11 cellular contexts compared by ENCODE assay signal in genomic region chr17:47305302-47305923, GRCh38. TPM values are rescaled to one million over a fixed set of nuclear protein-coding genes. Genes with fewer than 3 reads are reported as not detected.
DNase-seq lines count a peak whose midpoint lies in the region; ATAC-seq, FAIRE-seq and TF ChIP-seq lines count a peak whose summit lies in the region.
"Had no signal": no experiment of that assay in that cellular context is flagged by ENCODE, and none has a peak within 500 bp of the region (broad histone marks: within the 10 kb centered on the region; RNA-seq: fewer than 3 reads in every experiment).

No MANE protein-coding gene starts in this region.

- H3K36me3 Mint-ChIP-seq in nephron progenitor cell (ENCODE audit: low read depth), result no peaks in the 10 kb centered on the region

- ATAC-seq in pancreas (peak; percentile 69 to 81 (median 78)), HG03095 (IDR thresholded peaks at IDR 0.05; ENCODE audit: unreplicated experiment) (no peak), HG03196 (IDR thresholded peaks at IDR 0.05; ENCODE audit: unreplicated experiment) (no peak)
- ATAC-seq: stimulated activated memory B cell treated with anti-CD40 and anti-IgM and Interleukin-4, amounts not matched to agents 10 μg/mL and 1 μg/mL and 100 μg/mL, for 72 hours had no signal

- H3K4me1 ChIP-seq in pancreas, result no peaks in the 10 kb centered on the region

- DNase-seq in BJ (ENCODE audit: low read depth), result peak; percentile 89
- DNase-seq in RKO (ENCODE audit: low spot score), result peak; percentile 14
- DNase-seq in epithelial cell of prostate (ENCODE audit: low read depth, low spot score), result peak; percentile 51
- DNase-seq in pancreas, result peak in 1 of 6 donors; percentile 22
- no peak for DNase-seq in nephron progenitor cell
- no peak for DNase-seq in NCI-H524 treated with DMSO at 0.1 percent for 48 hours (lab: John Stamatoyannopoulos, UW)
- DNase-seq: activated T-cell treated with anti-CD3 and anti-CD28 coated beads, Interleukin-2, amount 50 U/mL, for 4 hours; NCI-H526 treated with DMSO at 0.1 percent for 48 hours had no signal

- TF ChIP-seq CTCF in BJ (IDR thresholded peaks at IDR 0.05; ENCODE audit: insufficient read depth, low read depth, low read length) (no peak), pancreas (IDR thresholded peaks at IDR 0.05) (no peak), nephron progenitor cell (IDR thresholded peaks at IDR 0.05) (no peak)

- no peak overlapping the region for H3K4me3 ChIP-seq in BJ (ENCODE audit: low read depth, low read length)
- H3K4me3 ChIP-seq in pancreas, result no peak overlapping the region

- H3K4me3 Mint-ChIP-seq in nephron progenitor cell, result no peak overlapping the region
- H3K4me3 Mint-ChIP-seq: activated T-cell treated with anti-CD3 and anti-CD28 coated beads, Interleukin-2, amount 50 U/mL, for 4 hours; stimulated activated memory B cell treated with anti-CD40 and anti-IgM and Interleukin-4, amounts not matched to agents 10 μg/mL and 1 μg/mL and 100 μg/mL, for 72 hours had no signal

- WGBS in pancreas, 2 donors, result 43 to 51% methylated on average over 4 of the region's 4 CpGs

- H3K27ac Mint-ChIP-seq in nephron progenitor cell, result no peak overlapping the region
- H3K27ac Mint-ChIP-seq: stimulated activated memory B cell treated with anti-CD40 and anti-IgM and Interleukin-4, amounts not matched to agents 10 μg/mL and 1 μg/mL and 100 μg/mL, for 72 hours had no signal

- no peak for FAIRE-seq in pancreas (lab: Jason Lieb, UNC)

- H3K27ac ChIP-seq in epithelial cell of prostate (peak overlapping the region; percentile 45), pancreas (peak overlapping the region in 1 of 4 donors; percentile 29)

- no peaks in the 10 kb centered on the region for H3K9me3 ChIP-seq in pancreas

- CTCF ChIA-PET in BJ (lab: Yijun Ruan, JAX), result interaction anchor here (0.6 to 2.5 kb wide), 7 partner anchors 10 to 673 kb away, joined by 3 to 13 read pairs (median 3); partner anchors contain the start of gene EFCAB13

- intact Hi-C loops in pancreas (cut with DNase I), result no loop called here

- no peaks in the 10 kb centered on the region for H3K36me3 ChIP-seq in BJ (ENCODE audit: control insufficient read depth, insufficient read depth, low read length)
- H3K36me3 ChIP-seq in pancreas, result no peaks in the 10 kb centered on the region

- peaks cover 6% of the 10 kb centered on the region for H3K27me3 Mint-ChIP-seq in nephron progenitor cell (ENCODE audit: low read depth, poor library complexity)
- H3K27me3 Mint-ChIP-seq: stimulated activated memory B cell treated with anti-CD40 and anti-IgM and Interleukin-4, amounts not matched to agents 10 μg/mL and 1 μg/mL and 100 μg/mL, for 72 hours had no signal

- H3K9me3 Mint-ChIP-seq in nephron progenitor cell, result peaks cover 6% of the 10 kb centered on the region

- peaks cover 5% of the 10 kb centered on the region for H3K4me1 Mint-ChIP-seq in nephron progenitor cell

- POLR2A ChIA-PET in BJ (lab: Charles Lee), result interaction anchor here (0.5 to 0.9 kb wide), 5 partner anchors 10 to 48 kb away, joined by 3 to 6 read pairs (median 5); no protein-coding TSS in a partner anchor

- H3K27me3 ChIP-seq in BJ (ENCODE audit: control insufficient read depth, insufficient read depth, low read length) (no peaks in the 10 kb centered on the region), pancreas (no peaks in the 10 kb centered on the region)

RNA-seq across cellular contexts. Expression of gene EFCAB13, which starts 18.3 kb away (rescaled TPM):
- 0.22 and 0.93 TPM in 2 replicates for polyA plus RNA-seq in BJ (2011; rRNA removed)
- polyA minus RNA-seq in BJ (2011; rRNA and poly(A)+ RNA removed), result 0.33 and 2.0 TPM in 2 replicates
- 1 to 10 TPM in 5 of 6 donors, under 1 TPM in 1; 0.82 to 6.7 (median 2.6) TPM for total RNA-seq in pancreas
- 1 to 10 TPM in 1 of 2 donors, under 1 TPM in 1; 0.46 to 1.2 TPM for polyA plus RNA-seq in pancreas

RNA-seq across cellular contexts. Expression of gene ITGB3, which starts 51.8 kb away (rescaled TPM):
- polyA plus RNA-seq in BJ (2011; rRNA removed) (5.4 and 6.3 TPM in 2 replicates), pancreas (under 1 TPM; 0.09 to 0.72 TPM)
- polyA minus RNA-seq in BJ (2011; rRNA and poly(A)+ RNA removed), result 7.6 and 8.8 TPM in 2 replicates
- 1 to 10 TPM in 2 of 6 donors, under 1 TPM in 4; 0.28 to 2.3 (median 0.77) TPM for total RNA-seq in pancreas

Comparison
In these comparisons a context has a peak if more than half of its experiments do, and no peak if none do; other contexts are left out.
1. DNase-seq: peak in BJ (single experiment), RKO (single experiment) and epithelial cell of prostate (single experiment); none in nephron progenitor cell (single experiment) and NCI-H524 treated with DMSO at 0.1 percent for 48 hours (single experiment).
2. ATAC-seq: peak in pancreas (4 of 4); none in HG03095 (single experiment) and HG03196 (single experiment).